ENCODE assay signal across 9 cellular contexts in genomic region chr2:39513641-39514094, GRCh38.
DNase-seq lines count a peak whose midpoint lies in the region; ATAC-seq, FAIRE-seq and TF ChIP-seq lines count a peak whose summit lies in the region.
"Had no signal": no experiment of that assay in that cellular context is flagged by ENCODE, and none has a peak within 500 bp of the region (broad histone marks: within the 10 kb centered on the region; RNA-seq: fewer than 3 reads in every experiment).

No MANE protein-coding gene starts in this region.

- peak; percentile 86 for FAIRE-seq in keratinocyte (lab: Jason Lieb, UNC)
- FAIRE-seq: islet of Langerhans had no signal

- dilution Hi-C loops in keratinocyte (cut with MboI; ENCODE audit: extremely low pct_ligation_motif_present, low sequenced_read_pairs): no loop called here

- no peaks in the 10 kb centered on the region for H4K20me1 ChIP-seq in keratinocyte (ENCODE audit: control insufficient read depth, extremely low read depth, insufficient read depth, low read length)

- TF ChIP-seq CTCF in keratinocyte (optimal IDR thresholded peaks at IDR 0.05 in 1 of 3, IDR thresholded peaks at IDR 0.05 in 1 of 3, conservative IDR thresholded peaks at IDR 0.05 in 1 of 3; ENCODE audit: extremely low read depth in 1 of 3, insufficient read depth in 2 of 3, low read length in 3 of 3): peak; percentile 69 to 81 (median 77)

- H3K4me3 ChIP-seq in keratinocyte (ENCODE audit: control insufficient read depth in 2 of 3, extremely low read depth in 1 of 3, insufficient read depth in 2 of 3, low read depth in 1 of 3, low read length in 3 of 3): no peak overlapping the region

- H3K4me2 ChIP-seq in keratinocyte (ENCODE audit: control insufficient read depth, extremely low read depth, insufficient read depth, low read depth, low read length): no peak overlapping the region

- no peaks in the 10 kb centered on the region for H3K27me3 ChIP-seq in keratinocyte (ENCODE audit: control insufficient read depth, extremely low read depth, insufficient read depth, low read length)

- H3K79me2 ChIP-seq in keratinocyte (ENCODE audit: control insufficient read depth, insufficient read depth, low read length): no peaks in the 10 kb centered on the region

- no peaks in the 10 kb centered on the region for H3K9me3 ChIP-seq in keratinocyte (ENCODE audit: control insufficient read depth, low read depth, low read length)

- no peak overlapping the region for H3K9ac ChIP-seq in keratinocyte (ENCODE audit: control insufficient read depth, extremely low read depth, insufficient read depth, low read length)

- no peaks in the 10 kb centered on the region for H3K36me3 ChIP-seq in keratinocyte (ENCODE audit: control insufficient read depth in 2 of 2, extremely low read depth in 1 of 2, insufficient read depth in 2 of 2, low read length in 2 of 2)

- ATAC-seq in GM19452 (IDR thresholded peaks at IDR 0.05; ENCODE audit: unreplicated experiment): peak; percentile 80
- ATAC-seq in HG03469 (IDR thresholded peaks at IDR 0.05; ENCODE audit: unreplicated experiment): peak; percentile 81

- H3K27ac ChIP-seq in keratinocyte (ENCODE audit: control insufficient read depth, insufficient read depth, low read length): no peak overlapping the region

- DNase-seq in Daoy (ENCODE audit: low read depth) (peak; percentile 97), RPMI8226 (peak; percentile 23), astrocyte of the hippocampus (ENCODE audit: low read depth, low spot score) (peak; percentile 95), keratinocyte (ENCODE audit: low read depth, low spot score) (peak; percentile 71), NCI-H1436 treated with DMSO at 0.1 percent for 48 hours (lab: John Stamatoyannopoulos, UW) (no peak)
- DNase-seq in stimulated activated CD4-positive, alpha-beta T cell treated with anti-CD3 and anti-CD28 coated beads, Interleukin-2, amount 100 ng/mL, for 4 hours (ENCODE audit: low read depth): peak; percentile 59

- peak overlapping the region; percentile 27 for H2AFZ ChIP-seq in keratinocyte (ENCODE audit: control insufficient read depth, low read length)

- no peaks in the 10 kb centered on the region for H3K9me1 ChIP-seq in keratinocyte (ENCODE audit: control insufficient read depth, extremely low read depth, insufficient read depth, low read length)

- peaks cover 13% of the 10 kb centered on the region for H3K4me1 ChIP-seq in keratinocyte (ENCODE audit: control insufficient read depth, extremely low read depth, insufficient read depth, low read length)
